35 cellular contexts compared by ENCODE assay signal in the genomic region with DNA sequence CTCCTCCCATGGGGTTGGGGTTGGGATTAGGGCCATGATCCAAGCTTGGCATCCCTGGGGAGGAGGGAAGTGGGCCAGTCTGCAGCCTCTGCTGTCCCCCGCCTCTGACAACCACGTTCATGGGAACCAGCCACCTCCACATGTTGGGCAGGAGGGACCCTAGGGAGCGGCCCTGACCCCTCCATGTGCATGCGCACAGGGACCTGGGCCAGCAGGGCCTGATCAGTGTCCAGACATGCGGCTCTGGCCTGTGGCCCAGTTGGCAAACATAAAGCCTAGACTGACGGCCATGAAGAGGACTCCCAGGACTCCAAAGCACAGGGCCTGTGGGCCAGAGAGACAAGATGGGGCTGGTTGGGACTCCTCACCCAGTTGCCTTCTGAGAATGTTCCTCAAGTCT. TPM values are rescaled to one million over a fixed set of nuclear protein-coding genes. Genes with fewer than 3 reads are reported as not detected.
DNase-seq lines count a peak whose midpoint lies in the region; ATAC-seq and TF ChIP-seq lines count a peak whose summit lies in the region.
"Had no signal": no experiment of that assay in that cellular context is flagged by ENCODE, and none has a peak within 500 bp of the region (broad histone marks: within the 10 kb centered on the region; RNA-seq: fewer than 3 reads in every experiment).

No MANE protein-coding gene starts in this region.

- no peak for ATAC-seq in CD8-positive, alpha-beta T cell
- ATAC-seq in right lobe of liver (peak; percentile 54 to 71 (median 66)), HG03045 (IDR thresholded peaks at IDR 0.05; ENCODE audit: unreplicated experiment) (no peak), GM19455 (IDR thresholded peaks at IDR 0.05; ENCODE audit: unreplicated experiment) (no peak)
- ATAC-seq: activated CD8-positive, alpha-beta T cell treated with anti-CD3 and anti-CD28 coated beads, Interleukin-2, amount 10 ng/mL, durations not matched to agents 7 days and 5 days; GM23338; lower lobe of right lung; natural killer cell treated with Interleukin-12 subunit alpha and Interleukin-12 subunit beta and Interleukin-15 and Interleukin-18, amount 100 ng/mL, for 72 hours; stimulated activated memory B cell treated with anti-CD40 and anti-IgM and Interleukin-4, amounts not matched to agents 10 μg/mL and 1 μg/mL and 100 μg/mL, for 72 hours had no signal

- H3K4me3 Mint-ChIP-seq in CD8-positive, alpha-beta T cell, result no peak overlapping the region
- H3K4me3 Mint-ChIP-seq: activated CD8-positive, alpha-beta T cell treated with anti-CD3 and anti-CD28 coated beads, Interleukin-2, amount 10 ng/mL, durations not matched to agents 7 days and 5 days; activated naive CD8-positive, alpha-beta T cell; CD4-positive, CD25-positive, alpha-beta regulatory T cell; GM23338; natural killer cell treated with Interleukin-12 subunit alpha and Interleukin-12 subunit beta and Interleukin-15 and Interleukin-18, amount 100 ng/mL, for 72 hours; stimulated activated memory B cell treated with anti-CD40 and anti-IgM and Interleukin-4, amounts not matched to agents 10 μg/mL and 1 μg/mL and 100 μg/mL, for 72 hours had no signal

- intact Hi-C loops in CD8-positive, alpha-beta T cell (cut with DNase I, micrococcal nuclease), result no loop called here
- intact Hi-C loops in right lobe of liver (cut with DNase I), result no loop called here

- H3K4me3 ChIP-seq in CD8-positive, alpha-beta T cell (ENCODE audit: low read depth, low read length), result no peak overlapping the region
- H3K4me3 ChIP-seq in right lobe of liver, result no peak overlapping the region
- H3K4me3 ChIP-seq: ascending aorta, cardiac muscle cell, coronary artery, GM23338, lower lobe of right lung, upper lobe of left lung had no signal

- no peaks in the 10 kb centered on the region for H3K9me3 Mint-ChIP-seq in CD8-positive, alpha-beta T cell
- H3K9me3 Mint-ChIP-seq: GM23338; natural killer cell treated with Interleukin-12 subunit alpha and Interleukin-12 subunit beta and Interleukin-15 and Interleukin-18, amount 100 ng/mL, for 72 hours; stimulated activated memory B cell treated with anti-CD40 and anti-IgM and Interleukin-4, amounts not matched to agents 10 μg/mL and 1 μg/mL and 100 μg/mL, for 72 hours had no signal

- H3K27me3 Mint-ChIP-seq in CD8-positive, alpha-beta T cell (ENCODE audit: low read depth), result no peaks in the 10 kb centered on the region
- H3K27me3 Mint-ChIP-seq: activated naive CD8-positive, alpha-beta T cell; CD4-positive, CD25-positive, alpha-beta regulatory T cell; stimulated activated memory B cell treated with anti-CD40 and anti-IgM and Interleukin-4, amounts not matched to agents 10 μg/mL and 1 μg/mL and 100 μg/mL, for 72 hours had no signal

- peaks cover 39% of the 10 kb centered on the region for H3K36me3 Mint-ChIP-seq in CD8-positive, alpha-beta T cell

- H3K9me3 ChIP-seq in CD8-positive, alpha-beta T cell (ENCODE audit: low read length), result no peaks in the 10 kb centered on the region
- H3K9me3 ChIP-seq in right lobe of liver, result no peaks in the 10 kb centered on the region
- H3K9me3 ChIP-seq: ascending aorta, lower lobe of right lung, upper lobe of left lung had no signal

- no peaks in the 10 kb centered on the region for H3K27me3 ChIP-seq in CD8-positive, alpha-beta T cell (ENCODE audit: insufficient read depth, low read length)
- H3K27me3 ChIP-seq in right lobe of liver, result no peaks in the 10 kb centered on the region
- H3K27me3 ChIP-seq: ascending aorta, cardiac muscle cell, upper lobe of left lung had no signal

- no peaks in the 10 kb centered on the region for H3K4me1 Mint-ChIP-seq in CD8-positive, alpha-beta T cell (ENCODE audit: low read depth)
- H3K4me1 Mint-ChIP-seq: GM23338 had no signal

- 86% methylated on average over 2 of the region's 6 CpGs for WGBS in right lobe of liver (ENCODE audit: insufficient coverage, low coverage, low lambda C conversion rate, missing lambda C conversion rate)

- H3K27ac Mint-ChIP-seq in CD8-positive, alpha-beta T cell, result peak overlapping the region; percentile 74
- H3K27ac Mint-ChIP-seq: activated CD8-positive, alpha-beta T cell treated with anti-CD3 and anti-CD28 coated beads, Interleukin-2, amount 10 ng/mL, durations not matched to agents 7 days and 5 days; activated naive CD8-positive, alpha-beta T cell; CD4-positive, CD25-positive, alpha-beta regulatory T cell; GM23338; natural killer cell treated with Interleukin-12 subunit alpha and Interleukin-12 subunit beta and Interleukin-15 and Interleukin-18, amount 100 ng/mL, for 72 hours; stimulated activated memory B cell treated with anti-CD40 and anti-IgM and Interleukin-4, amounts not matched to agents 10 μg/mL and 1 μg/mL and 100 μg/mL, for 72 hours had no signal

- peak; percentile 7 for DNase-seq in NCI-H2196 (lab: John Stamatoyannopoulos, UW; ENCODE audit: unreplicated experiment)
- no peak for DNase-seq in NCI-H2196 treated with DMSO at 0.1 percent for 48 hours (lab: John Stamatoyannopoulos, UW; ENCODE audit: unreplicated experiment)
- DNase-seq in CD8-positive, alpha-beta T cell, result no peak
- DNase-seq in germinal center (ENCODE audit: low spot score), result peak; percentile 0
- peak in 2 of 3 donors; percentile 37 to 57 for DNase-seq in right lobe of liver
- DNase-seq in D341Med (ENCODE audit: low spot score), result no peak
- DNase-seq: activated CD8-positive, alpha-beta T cell treated with anti-CD3 and anti-CD28 coated beads, Interleukin-2, amount 10 ng/mL, durations not matched to agents 7 days and 5 days; activated effector memory CD4-positive, alpha-beta T cell treated with Interleukin-2 at 50 U/mL for 16 hours; CD4-positive, CD25-positive, alpha-beta regulatory T cell; effector memory CD4-positive, alpha-beta T cell; glutamatergic neuron; lower lobe of right lung; NCI-H1417; NCI-H2029; NCI-H524 treated with DMSO at 0.1 percent for 48 hours; occipital lobe; SHP77 treated with DMSO at 0.1 percent for 48 hours; stimulated activated CD4-positive, alpha-beta T cell treated with anti-CD3 and anti-CD28 coated beads, Interleukin-15, amount 100 ng/mL, for 24 hours; upper lobe of left lung had no signal

- no peak overlapping the region for H3K27ac ChIP-seq in CD8-positive, alpha-beta T cell (ENCODE audit: low read depth, low read length)
- no peak overlapping the region for H3K27ac ChIP-seq in right lobe of liver
- H3K27ac ChIP-seq: ascending aorta, cardiac muscle cell, coronary artery, KMS-11, lower lobe of right lung, upper lobe of left lung had no signal

- CTCF ChIA-PET in CD8-positive, alpha-beta T cell (lab: Charles Lee), result no interaction called here

- no peaks in the 10 kb centered on the region for H3K4me1 ChIP-seq in CD8-positive, alpha-beta T cell (ENCODE audit: insufficient read depth, low read length)
- no peaks in the 10 kb centered on the region for H3K4me1 ChIP-seq in right lobe of liver
- H3K4me1 ChIP-seq: ascending aorta, lower lobe of right lung, upper lobe of left lung had no signal

- no peaks in the 10 kb centered on the region for H3K36me3 ChIP-seq in CD8-positive, alpha-beta T cell (ENCODE audit: insufficient read depth, low read length)
- H3K36me3 ChIP-seq in right lobe of liver, result no peaks in the 10 kb centered on the region
- H3K36me3 ChIP-seq: ascending aorta, cardiac muscle cell, lower lobe of right lung, upper lobe of left lung had no signal

- POLR2A ChIA-PET in CD8-positive, alpha-beta T cell (lab: Charles Lee), result no interaction called here

- TF ChIP-seq POLR2A in right lobe of liver (IDR thresholded peaks at IDR 0.05), result no peak

- TF ChIP-seq CTCF in CD8-positive, alpha-beta T cell (IDR thresholded peaks at IDR 0.05), result no peak
- TF ChIP-seq CTCF in right lobe of liver (IDR thresholded peaks at IDR 0.05), result no peak

RNA-seq across cellular contexts. Expression of a gene that starts 11.3 kb away (rescaled TPM):
- total RNA-seq in CD8-positive, alpha-beta T cell, result 1 to 10 TPM; 8.1 to 8.4 TPM
- 1 to 10 TPM in 1 of 6 experiments, under 1 TPM in 4, not detected in 1; 0.22 to 1.4 (median 0.37) TPM for total RNA-seq in right lobe of liver
- total RNA-seq: cardiac muscle cell, Daoy had no signal

RNA-seq across cellular contexts. Expression of a gene that starts 17.3 kb away (rescaled TPM):
- 10 to 100 TPM; 61.4 to 67.4 TPM for total RNA-seq in CD8-positive, alpha-beta T cell
- total RNA-seq in right lobe of liver, result 10 to 100 TPM in 5 of 6 experiments, 1 to 10 TPM in 1; 9.9 to 30.4 (median 12.5) TPM

RNA-seq across cellular contexts. Expression of a gene that starts 47.0 kb away (rescaled TPM):
- not detected for total RNA-seq in CD8-positive, alpha-beta T cell
- not detected for total RNA-seq in right lobe of liver
- total RNA-seq: A172; activated CD8-positive, alpha-beta T cell treated with anti-CD3 and anti-CD28 coated beads, Interleukin-2, amount 10 ng/mL, durations not matched to agents 7 days and 5 days; ascending aorta; cardiac muscle cell; CD4-positive, CD25-positive, alpha-beta regulatory T cell; Daoy; epithelial cell of proximal tubule; GM23338; lower lobe of right lung; mononuclear cell; natural killer cell treated with Interleukin-12 subunit alpha and Interleukin-12 subunit beta and Interleukin-15 and Interleukin-18, amount 100 ng/mL, for 72 hours; occipital lobe; pulmonary artery endothelial cell; T-helper 2 cell treated with Interferon-gamma antibody and Interleukin-4, amounts not matched to agents 100 ng/mL and 5 ng/mL, for 36 hours; upper lobe of left lung had no signal

RNA-seq across cellular contexts. Expression of a gene that starts 50.1 kb away (rescaled TPM):
- 10 to 100 TPM; 18.3 to 19.8 TPM for total RNA-seq in CD8-positive, alpha-beta T cell
- 1 to 10 TPM; 1.7 to 6.1 (median 1.9) TPM for total RNA-seq in right lobe of liver

Comparison
In these comparisons a context has a peak if more than half of its experiments do, and no peak if none do; other contexts are left out.
1. DNase-seq: peak in NCI-H2196 (single experiment), germinal center (single experiment) and right lobe of liver (2 of 3); none in NCI-H2196 treated with DMSO at 0.1 percent for 48 hours (single experiment), CD8-positive, alpha-beta T cell (0 of 7) and D341Med (single experiment).
2. ATAC-seq: peak in right lobe of liver (4 of 4); none in CD8-positive, alpha-beta T cell (single experiment), HG03045 (single experiment) and GM19455 (single experiment).